Comparison of ENCODE assay signal across 16 cellular contexts in the genomic region with DNA sequence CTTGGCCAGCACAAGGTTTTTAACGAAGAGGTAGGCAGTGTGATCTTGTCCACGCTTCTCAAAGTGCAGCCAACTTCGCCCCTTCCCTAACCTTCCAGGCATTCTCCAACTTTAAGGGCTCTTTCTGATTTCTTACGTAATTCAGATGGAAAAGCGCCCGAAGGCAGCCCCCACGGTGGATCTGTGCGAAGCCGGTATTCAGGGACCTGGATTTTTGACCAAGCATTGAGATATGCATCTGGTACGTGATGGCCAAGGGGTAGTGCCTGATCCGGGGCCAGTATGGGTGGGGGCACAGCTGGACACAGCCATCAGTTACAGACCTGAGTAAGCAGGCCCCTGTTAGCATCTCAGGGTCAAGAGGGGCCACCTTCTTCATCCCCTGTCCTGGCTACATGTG.
DNase-seq lines count a peak whose midpoint lies in the region; ATAC-seq and TF ChIP-seq lines count a peak whose summit lies in the region.
"Had no signal": no experiment of that assay in that cellular context is flagged by ENCODE, and none has a peak within 500 bp of the region (broad histone marks: within the 10 kb centered on the region; RNA-seq: fewer than 3 reads in every experiment).

No MANE protein-coding gene starts in this region.

- H3K36me3 ChIP-seq in stomach: peaks cover 0 to 40% (median 33%) of the 10 kb centered on the region in 4 donors
- H3K36me3 ChIP-seq in GM23338 (ENCODE audit: insufficient read depth): no peaks in the 10 kb centered on the region

- H3K27ac ChIP-seq in stomach (no peak overlapping the region), GM23338 (ENCODE audit: low read depth) (no peak overlapping the region)
- H3K27ac ChIP-seq: A549 had no signal

- DNase-seq in activated CD8-positive, alpha-beta memory T cell treated with anti-CD3 and anti-CD28 coated beads, Interleukin-2, amount 10 ng/mL, durations not matched to agents 7 days and 5 days: peak; percentile 25
- DNase-seq in activated CD8-positive, alpha-beta memory T cell treated with anti-CD3 and anti-CD28 coated beads, Interleukin-2, amount 50 U/mL, for 4 hours: no peak
- peak; percentile 1 for DNase-seq in activated B cell treated with CpG ODN at 0.5 μM for 24 hours
- DNase-seq in natural killer cell: peak; percentile 4
- peak; percentile 10 for DNase-seq in stomach
- DNase-seq in GM13976 (ENCODE audit: low spot score): no peak
- no peak for DNase-seq in GM23338 (ENCODE audit: low spot score)
- DNase-seq: GOT3, KBM-7, NCI-H1105 treated with DMSO at 0.1 percent for 48 hours, NCI-H1694, OCI-M1, Right ventricle myocardium superior had no signal

- H3K4me1 Mint-ChIP-seq in activated CD8-positive, alpha-beta memory T cell treated with anti-CD3 and anti-CD28 coated beads, Interleukin-2, amount 10 ng/mL, durations not matched to agents 7 days and 5 days: peaks cover 4% of the 10 kb centered on the region
- H3K4me1 Mint-ChIP-seq in activated B cell treated with CpG ODN at 0.5 μM for 24 hours (peaks cover 13% of the 10 kb centered on the region), natural killer cell (peaks cover 9 to 13% of the 10 kb centered on the region in 2 donors), GM23338 (no peaks in the 10 kb centered on the region)

- H3K4me2 ChIP-seq in GM23338: no peak overlapping the region
- H3K4me2 ChIP-seq: A549 had no signal

- CTCF ChIA-PET in activated CD8-positive, alpha-beta memory T cell treated with anti-CD3 and anti-CD28 coated beads, Interleukin-2, amount 10 ng/mL, durations not matched to agents 7 days and 5 days (lab: Charles Lee): no interaction called here
- CTCF ChIA-PET in activated B cell treated with CpG ODN at 0.5 μM for 24 hours (lab: Charles Lee): no interaction called here

- no peaks in the 10 kb centered on the region for H3K79me2 ChIP-seq in GM23338 (replicated peaks; ENCODE audit: insufficient read depth)

- no peaks in the 10 kb centered on the region for H3K27me3 ChIP-seq in stomach
- no peaks in the 10 kb centered on the region for H3K27me3 ChIP-seq in GM23338 (ENCODE audit: insufficient read depth)

- TF ChIP-seq CTCF in activated B cell treated with CpG ODN at 0.5 μM for 24 hours (IDR thresholded peaks at IDR 0.05) (no peak), natural killer cell (IDR thresholded peaks at IDR 0.05) (no peak), stomach (IDR thresholded peaks at IDR 0.05) (no peak), GM13976 (IDR thresholded peaks at IDR 0.05; ENCODE audit: borderline replicate concordance, control extremely low read depth, extremely low read depth, insufficient read depth, missing control alignments) (no peak), GM23338 (conservative IDR thresholded peaks at IDR 0.05; ENCODE audit: low read depth in 2 of 2) (no peak)

- H3K27ac Mint-ChIP-seq in activated CD8-positive, alpha-beta memory T cell treated with anti-CD3 and anti-CD28 coated beads, Interleukin-2, amount 10 ng/mL, durations not matched to agents 7 days and 5 days: no peak overlapping the region
- H3K27ac Mint-ChIP-seq in activated B cell treated with CpG ODN at 0.5 μM for 24 hours (no peak overlapping the region), natural killer cell (no peak overlapping the region), GM23338 (no peak overlapping the region)
- H3K27ac Mint-ChIP-seq: CD8-positive, alpha-beta T cell had no signal

- no peaks in the 10 kb centered on the region for H3K27me3 Mint-ChIP-seq in activated CD8-positive, alpha-beta memory T cell treated with anti-CD3 and anti-CD28 coated beads, Interleukin-2, amount 10 ng/mL, durations not matched to agents 7 days and 5 days
- H3K27me3 Mint-ChIP-seq in activated B cell treated with CpG ODN at 0.5 μM for 24 hours (no peaks in the 10 kb centered on the region), natural killer cell (ENCODE audit: low read depth in 2 of 2) (no peaks in the 10 kb centered on the region), GM23338 (ENCODE audit: insufficient read depth, low read depth, poor library complexity) (peaks cover 8% of the 10 kb centered on the region)

- H3K9me3 Mint-ChIP-seq in activated CD8-positive, alpha-beta memory T cell treated with anti-CD3 and anti-CD28 coated beads, Interleukin-2, amount 10 ng/mL, durations not matched to agents 7 days and 5 days (ENCODE audit: low read depth): no peaks in the 10 kb centered on the region
- no peaks in the 10 kb centered on the region for H3K9me3 Mint-ChIP-seq in activated B cell treated with CpG ODN at 0.5 μM for 24 hours
- no peaks in the 10 kb centered on the region for H3K9me3 Mint-ChIP-seq in natural killer cell
- no peaks in the 10 kb centered on the region for H3K9me3 Mint-ChIP-seq in GM23338
- H3K9me3 Mint-ChIP-seq: CD8-positive, alpha-beta T cell had no signal

- 88 to 93% (median 91%) methylated on average over 11 of the region's 11 CpGs for whole genome bisulfite sequencing in stomach, 5 donors

- no peak overlapping the region for H3K4me3 Mint-ChIP-seq in activated CD8-positive, alpha-beta memory T cell treated with anti-CD3 and anti-CD28 coated beads, Interleukin-2, amount 10 ng/mL, durations not matched to agents 7 days and 5 days
- no peak overlapping the region for H3K4me3 Mint-ChIP-seq in activated B cell treated with CpG ODN at 0.5 μM for 24 hours
- no peak overlapping the region for H3K4me3 Mint-ChIP-seq in natural killer cell
- no peak overlapping the region for H3K4me3 Mint-ChIP-seq in GM23338
- H3K4me3 Mint-ChIP-seq: CD8-positive, alpha-beta T cell had no signal

- ATAC-seq in activated CD8-positive, alpha-beta memory T cell treated with anti-CD3 and anti-CD28 coated beads, Interleukin-2, amount 10 ng/mL, durations not matched to agents 7 days and 5 days: no peak
- ATAC-seq in activated B cell treated with CpG ODN at 0.5 μM for 24 hours (ENCODE audit: low read depth): no peak
- no peak for ATAC-seq in natural killer cell
- ATAC-seq in HG03159 (IDR thresholded peaks at IDR 0.05; ENCODE audit: unreplicated experiment): no peak
- no peak for ATAC-seq in GM23338
- ATAC-seq: CD8-positive, alpha-beta T cell had no signal

- H3K4me3 ChIP-seq in stomach: no peak overlapping the region
- H3K4me3 ChIP-seq in GM23338: no peak overlapping the region
- H3K4me3 ChIP-seq: A549 had no signal

- peaks cover 9 to 18% (median 16%) of the 10 kb centered on the region in 4 donors for H3K4me1 ChIP-seq in stomach
- no peaks in the 10 kb centered on the region for H3K4me1 ChIP-seq in GM23338 (ENCODE audit: insufficient read depth)
- H3K4me1 ChIP-seq: A549 had no signal

- H3K9me3 ChIP-seq in stomach: no peaks in the 10 kb centered on the region
- H3K9me3 ChIP-seq: A549 had no signal

- no peak overlapping the region for H2AFZ ChIP-seq in GM23338

- in situ Hi-C loops in GM13976 (cut with MboI; ENCODE audit: low sequenced_read_pairs, unreplicated experiment): no loop called here

- intact Hi-C loops in activated B cell treated with CpG ODN at 0.5 μM for 24 hours (cut with micrococcal nuclease): no loop called here
- intact Hi-C loops in natural killer cell (cut with micrococcal nuclease): no loop called here
- intact Hi-C loops in stomach (cut with DNase I; ENCODE audit: low total_unique reads): no loop called here

- no peaks in the 10 kb centered on the region for H3F3A ChIP-seq in GM23338 (replicated peaks; ENCODE audit: low read depth)

- H3K36me3 Mint-ChIP-seq in activated CD8-positive, alpha-beta memory T cell treated with anti-CD3 and anti-CD28 coated beads, Interleukin-2, amount 10 ng/mL, durations not matched to agents 7 days and 5 days: no peaks in the 10 kb centered on the region
- H3K36me3 Mint-ChIP-seq in activated B cell treated with CpG ODN at 0.5 μM for 24 hours (ENCODE audit: low read depth) (no peaks in the 10 kb centered on the region), natural killer cell (no peaks in the 10 kb centered on the region), GM23338 (ENCODE audit: low read depth) (no peaks in the 10 kb centered on the region; the same call in 1 of the 3 replicates)
- H3K36me3 Mint-ChIP-seq: CD8-positive, alpha-beta T cell had no signal

- 0 out of 2 replicates have a peak, but pooled peaks cover 3% of the 10 kb centered on the region for H4K20me1 ChIP-seq in GM23338 (replicated peaks; ENCODE audit: insufficient read depth)

- TF ChIP-seq EP300 in stomach (IDR thresholded peaks at IDR 0.05): no peak

- H3K9me2 ChIP-seq in GM23338 (ENCODE audit: insufficient read depth): no peaks in the 10 kb centered on the region

- POLR2A ChIA-PET in activated B cell treated with CpG ODN at 0.5 μM for 24 hours (lab: Charles Lee): no interaction called here

- no peak for TF ChIP-seq POLR2A in stomach (IDR thresholded peaks at IDR 0.05)

TF ChIP-seq in GM23338, 12 proteins besides CTCF, POLR2A, EP300 and RAD21 (continues in another document):
- TF ChIP-seq, protein P1, sequence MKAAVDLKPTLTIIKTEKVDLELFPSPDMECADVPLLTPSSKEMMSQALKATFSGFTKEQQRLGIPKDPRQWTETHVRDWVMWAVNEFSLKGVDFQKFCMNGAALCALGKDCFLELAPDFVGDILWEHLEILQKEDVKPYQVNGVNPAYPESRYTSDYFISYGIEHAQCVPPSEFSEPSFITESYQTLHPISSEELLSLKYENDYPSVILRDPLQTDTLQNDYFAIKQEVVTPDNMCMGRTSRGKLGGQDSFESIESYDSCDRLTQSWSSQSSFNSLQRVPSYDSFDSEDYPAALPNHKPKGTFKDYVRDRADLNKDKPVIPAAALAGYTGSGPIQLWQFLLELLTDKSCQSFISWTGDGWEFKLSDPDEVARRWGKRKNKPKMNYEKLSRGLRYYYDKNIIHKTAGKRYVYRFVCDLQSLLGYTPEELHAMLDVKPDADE (IDR thresholded peaks at IDR 0.05): no peak
- TF ChIP-seq EZH2phosphoT487 (IDR thresholded peaks at IDR 0.05; ENCODE audit: unreplicated experiment): no peak
- no peak for TF ChIP-seq POLR2AphosphoS5 (IDR thresholded peaks at IDR 0.05; ENCODE audit: low read depth)
- TF ChIP-seq ZNF331 (CRISPR knock-in tag; IDR thresholded peaks at IDR 0.05; ENCODE audit: low read depth): no peak
- no peak for TF ChIP-seq CREB1 (CRISPR knock-in tag; IDR thresholded peaks at IDR 0.05; ENCODE audit: low read depth)
- no peak for TF ChIP-seq JUNB (IDR thresholded peaks at IDR 0.05; ENCODE audit: unreplicated experiment)
- no peak for TF ChIP-seq STAT1 (IDR thresholded peaks at IDR 0.05; ENCODE audit: unreplicated experiment)
- TF ChIP-seq NANOG (IDR thresholded peaks at IDR 0.05; ENCODE audit: borderline replicate concordance): no peak
- TF ChIP-seq EZH2 (IDR thresholded peaks at IDR 0.05; ENCODE audit: low read depth, unreplicated experiment): no peak

Comparison
In these comparisons a context has a peak if more than half of its experiments do, and no peak if none do; other contexts are left out.
1. DNase-seq: peak in activated CD8-positive, alpha-beta memory T cell treated with anti-CD3 and anti-CD28 coated beads, Interleukin-2, amount 10 ng/mL, durations not matched to agents 7 days and 5 days (single experiment), activated B cell treated with CpG ODN at 0.5 μM for 24 hours (single experiment), natural killer cell (single experiment) and stomach (single experiment); none in activated CD8-positive, alpha-beta memory T cell treated with anti-CD3 and anti-CD28 coated beads, Interleukin-2, amount 50 U/mL, for 4 hours (single experiment), GM13976 (single experiment) and GM23338 (single experiment).